In the genomic region with DNA sequence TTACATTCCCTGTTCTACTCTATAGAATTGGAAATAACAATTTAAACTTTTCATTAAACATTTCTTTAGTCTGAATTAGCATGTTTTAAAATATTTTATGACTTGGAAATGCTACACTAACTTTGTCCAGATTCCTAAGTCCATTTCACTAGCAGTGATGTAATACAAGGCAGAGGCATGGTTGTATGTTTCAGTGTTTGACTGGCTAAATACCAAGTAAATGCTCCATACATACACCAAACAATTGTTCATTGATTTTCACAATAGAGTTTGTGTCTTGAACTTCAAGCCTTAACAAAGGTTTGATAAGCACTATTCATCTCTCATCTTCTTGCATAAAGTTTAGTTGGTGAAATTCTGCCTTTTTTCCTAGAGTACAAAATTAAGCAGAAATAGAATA, we compare ENCODE assay signal across 29 cellular contexts. TPM values are rescaled to one million over a fixed set of nuclear protein-coding genes. Genes with fewer than 3 reads are reported as not detected.
DNase-seq lines count a peak whose midpoint lies in the region; ATAC-seq, FAIRE-seq and TF ChIP-seq lines count a peak whose summit lies in the region.
"Had no signal": no experiment of that assay in that cellular context is flagged by ENCODE, and none has a peak within 500 bp of the region (broad histone marks: within the 10 kb centered on the region; RNA-seq: fewer than 3 reads in every experiment).

No MANE protein-coding gene starts in this region.

- H2AK5ac ChIP-seq in IMR-90 (ENCODE audit: low read depth, low read length) = no peak overlapping the region

- H3K4me1 ChIP-seq in A549 = no peaks in the 10 kb centered on the region
- H3K4me1 ChIP-seq in IMR-90 (ENCODE audit: control insufficient read depth, insufficient read depth, low read length) = peaks cover 2% of the 10 kb centered on the region; the same call in 1 of the 2 replicates
- peaks cover 6% of the 10 kb centered on the region for H3K4me1 ChIP-seq in osteoblast (ENCODE audit: insufficient read depth, low read length)
- H3K4me1 ChIP-seq in A673 (ENCODE audit: insufficient read depth, low read length, poor library complexity, severe bottlenecking) = no peaks in the 10 kb centered on the region
- H3K4me1 ChIP-seq: Peyer's patch, uterus had no signal

- no peak overlapping the region for H3K14ac ChIP-seq in IMR-90 (replicated peaks; ENCODE audit: low read depth, low read length)

- peaks cover 0 to 9% of the 10 kb centered on the region in 2 experiments; a peak in 1 of 4 replicates for H3K79me1 ChIP-seq in IMR-90 (ENCODE audit: low read depth in 1 of 2, low read length in 2 of 2)

- no peak overlapping the region for H2BK120ac ChIP-seq in IMR-90 (ENCODE audit: low read depth, low read length)

- H3K4me2 ChIP-seq in A549 (no peak overlapping the region), IMR-90 (ENCODE audit: low read depth, low read length) (peak overlapping the region; percentile 40; the same call in 1 of the 2 replicates), osteoblast (ENCODE audit: insufficient read depth, low read length) (no peak overlapping the region)

- no peak for TF ChIP-seq EP300 in A549 (IDR thresholded peaks at IDR 0.05)

- H3K56ac ChIP-seq in IMR-90 (ENCODE audit: extremely low read depth, insufficient read depth, low read length) = no peak overlapping the region

- intact Hi-C loops in IMR-90 (cut with micrococcal nuclease) = no loop called here
- intact Hi-C loops in A673 (cut with micrococcal nuclease; ENCODE audit: unreplicated experiment) = no loop called here

- no peak overlapping the region for H3K4ac ChIP-seq in IMR-90 (ENCODE audit: low read depth, low read length)

- H2AFZ ChIP-seq in IMR-90 (replicated peaks; ENCODE audit: low read length, poor library complexity) (no peak overlapping the region), osteoblast (ENCODE audit: low read length) (no peak overlapping the region)

- no peak overlapping the region for H3K4me3 ChIP-seq in A549
- no peak overlapping the region for H3K4me3 ChIP-seq in IMR-90 (ENCODE audit: insufficient read depth, low read depth, low read length)
- no peak overlapping the region for H3K4me3 ChIP-seq in fibroblast of villous mesenchyme (ENCODE audit: low read depth, low read length)
- H3K4me3 ChIP-seq in osteoblast (ENCODE audit: insufficient read depth, low read length) = no peak overlapping the region
- H3K4me3 ChIP-seq in A673 (ENCODE audit: low read depth, low read length, poor library complexity, severe bottlenecking) = no peak overlapping the region
- H3K4me3 ChIP-seq: body of pancreas, lung, Peyer's patch, skin epidermis, thoracic aorta, uterus had no signal

- no peak overlapping the region for H4K5ac ChIP-seq in IMR-90 (ENCODE audit: low read depth, low read length)

- POLR2A ChIA-PET in A549 (lab: Yijun Ruan, JAX) = interaction anchor here (2.1 kb wide), 1 partner anchor 35 kb away, joined by 17 read pairs; a partner anchor contains a TSS
- POLR2A ChIA-PET in IMR-90 (lab: Charles Lee; ENCODE audit: unreplicated experiment) = interaction anchor here (1.1 kb wide), 1 partner anchor 35 kb away, joined by 3 read pairs; no protein-coding TSS in a partner anchor
- POLR2A ChIA-PET in A673 (lab: Charles Lee; ENCODE audit: low non-redundant PET) = no interaction called here

- no peak overlapping the region for H2BK15ac ChIP-seq in IMR-90 (ENCODE audit: low read depth, low read length)

- H3K9me1 ChIP-seq in IMR-90 (ENCODE audit: insufficient read depth, low read length) = peaks cover 7% of the 10 kb centered on the region

- ATAC-seq in A549 = no peak
- peak; percentile 61 for ATAC-seq in IMR-90 (ENCODE audit: low read depth)
- no peak for ATAC-seq in HG02884 (IDR thresholded peaks at IDR 0.05; ENCODE audit: unreplicated experiment)
- ATAC-seq: activated CD4-positive, alpha-beta T cell treated with anti-CD3 and anti-CD28 coated beads for 36 hours; activated CD8-positive, alpha-beta T cell treated with anti-CD3 and anti-CD28 coated beads, Interleukin-2, amount 10 ng/mL, durations not matched to agents 7 days and 5 days; activated T-helper 17 cell treated with anti-CD3 and anti-CD28 coated beads, Interleukin-2, amount 50 U/mL, for 72 hours; body of pancreas had no signal

- peak; percentile 18 for FAIRE-seq in A549 (lab: Jason Lieb, UNC)
- FAIRE-seq: H54 had no signal

- BruUV-seq in IMR-90 (replicated peaks; lab: Mats Ljungman, UMichigan) (no TSS peak), A673 (replicated peaks; lab: Mats Ljungman, UMichigan) (no TSS peak)

- no peak overlapping the region for H2AK9ac ChIP-seq in IMR-90 (replicated peaks; ENCODE audit: low read depth, low read length, poor library complexity)

- no peak overlapping the region for H4K91ac ChIP-seq in IMR-90 (ENCODE audit: insufficient read depth, low read depth, low read length)

- no peak for DNase-seq in A549 (ENCODE audit: low read depth in 1 of 2, low spot score in 1 of 2)
- DNase-seq in IMR-90 = peak; percentile 37
- peak; percentile 27 for DNase-seq in fibroblast of villous mesenchyme (ENCODE audit: low read depth)
- peak; percentile 36 for DNase-seq in osteoblast (ENCODE audit: insufficient read length, low spot score, missing footprints)
- DNase-seq in GM13977 (ENCODE audit: low spot score) = no peak
- no peak for DNase-seq in A673 (ENCODE audit: low spot score)
- DNase-seq in RPMI8226 = no peak
- DNase-seq: activated CD4-positive, alpha-beta T cell treated with anti-CD3 and anti-CD28 coated beads for 36 hours; activated CD8-positive, alpha-beta T cell treated with anti-CD3 and anti-CD28 coated beads, Interleukin-2, amount 10 ng/mL, durations not matched to agents 7 days and 5 days; activated naive CD4-positive, alpha-beta T cell treated with anti-CD3 and anti-CD28 coated beads, Interleukin-2, amount 10 ng/mL, durations not matched to agents 7 days and 5 days; body of pancreas; CD8-positive, alpha-beta memory T cell; head of caudate nucleus; Karpas-422; NCI-H1436 treated with DMSO at 0.1 percent for 48 hours; NCI-H2081 treated with DMSO at 0.1 percent for 48 hours; NCI-H774; nephron progenitor cell; Peyer's patch; SIG-M5; stimulated activated naive CD4-positive, alpha-beta T cell treated with Interleukin-2 at 50 U/mL for 16 hours; T-helper 9 cell; uterus had no signal

- no peaks in the 10 kb centered on the region for H3K9me3 ChIP-seq in A549
- H3K9me3 ChIP-seq in IMR-90 (ENCODE audit: control insufficient read depth, insufficient read depth, low read length) = no peaks in the 10 kb centered on the region
- H3K9me3 ChIP-seq in osteoblast (ENCODE audit: low read depth, low read length) = no peaks in the 10 kb centered on the region
- H3K9me3 ChIP-seq in A673 (ENCODE audit: low read depth, low read length, poor library complexity, severe bottlenecking) = no peaks in the 10 kb centered on the region
- H3K9me3 ChIP-seq: body of pancreas, Peyer's patch, thoracic aorta, uterus had no signal

- H3K27ac ChIP-seq in A549 = no peak overlapping the region
- no peak overlapping the region for H3K27ac ChIP-seq in IMR-90 (ENCODE audit: insufficient read depth, low read length)
- H3K27ac ChIP-seq in osteoblast (ENCODE audit: low read depth, low read length) = no peak overlapping the region
- no peak overlapping the region for H3K27ac ChIP-seq in A673 (ENCODE audit: low read depth, low read length, poor library complexity, severe bottlenecking)
- H3K27ac ChIP-seq: Peyer's patch, thoracic aorta, uterus had no signal

- H3K27me3 ChIP-seq in IMR-90 (ENCODE audit: control insufficient read depth, insufficient read depth, low read length) (no peaks in the 10 kb centered on the region), osteoblast (ENCODE audit: insufficient read depth, low read length) (no peaks in the 10 kb centered on the region), A673 (replicated peaks; ENCODE audit: insufficient read depth, low read depth, low read length, poor library complexity) (no peaks in the 10 kb centered on the region)
- H3K27me3 ChIP-seq: body of pancreas, Peyer's patch, uterus had no signal

- TF ChIP-seq RAD21 in A549 (conservative IDR thresholded peaks at IDR 0.05 in 1 of 2, IDR thresholded peaks at IDR 0.05 in 1 of 2) = no peak
- TF ChIP-seq RAD21 in IMR-90 (IDR thresholded peaks at IDR 0.05; ENCODE audit: low read length) = no peak

- H3K23ac ChIP-seq in IMR-90 (ENCODE audit: low read depth, low read length) = no peak overlapping the region

- no peak overlapping the region for H3K18ac ChIP-seq in IMR-90 (ENCODE audit: low read depth, low read length)

- in situ Hi-C loops in IMR-90 (cut with MboI; ENCODE audit: low sequenced_read_pairs) (no loop called here), GM13977 (cut with MboI; ENCODE audit: low pct_unique_long_range_greater_than_20kb, low sequenced_read_pairs, unreplicated experiment) (no loop called here)

- H2BK5ac ChIP-seq in IMR-90 (ENCODE audit: low read depth, low read length, poor library complexity, severe bottlenecking) = no peak overlapping the region

- no peaks in the 10 kb centered on the region for H4K20me1 ChIP-seq in IMR-90 (ENCODE audit: insufficient read depth, low read length)
- no peaks in the 10 kb centered on the region for H4K20me1 ChIP-seq in osteoblast (ENCODE audit: insufficient read depth, low read length)

- no peaks in the 10 kb centered on the region for H3K79me2 ChIP-seq in osteoblast (ENCODE audit: insufficient read depth, low read length)

- dilution Hi-C loops in IMR-90 (cut with HindIII; ENCODE audit: low sequenced_read_pairs, unreplicated experiment) = no loop called here

- H3K9ac ChIP-seq in IMR-90 (ENCODE audit: low read depth, low read length) = no peak overlapping the region

- H3K36me3 ChIP-seq in IMR-90 (ENCODE audit: control insufficient read depth, insufficient read depth, low read length) = no peaks in the 10 kb centered on the region
- H3K36me3 ChIP-seq in osteoblast (ENCODE audit: insufficient read depth, low read length) = no peaks in the 10 kb centered on the region
- no peaks in the 10 kb centered on the region for H3K36me3 ChIP-seq in A673 (ENCODE audit: insufficient read depth, low read length, poor library complexity, severe bottlenecking)
- H3K36me3 ChIP-seq: Peyer's patch, thoracic aorta, uterus had no signal

- H2BK20ac ChIP-seq in IMR-90 (ENCODE audit: low read depth, low read length) = no peak overlapping the region

- no peak overlapping the region for H4K8ac ChIP-seq in IMR-90 (ENCODE audit: low read depth in 2 of 2, low read length in 2 of 2)

- TF ChIP-seq CTCF in A549 (IDR thresholded peaks at IDR 0.05) (no peak), IMR-90 (conservative IDR thresholded peaks at IDR 0.05; ENCODE audit: low read depth, low read length) (no peak), fibroblast of villous mesenchyme (IDR thresholded peaks at IDR 0.05; ENCODE audit: insufficient read depth, low read depth, low read length) (no peak), osteoblast (IDR thresholded peaks at IDR 0.05; ENCODE audit: extremely low read depth, low read depth, low read length) (no peak), GM13977 (IDR thresholded peaks at IDR 0.05; ENCODE audit: extremely low read depth, insufficient read depth, missing control alignments) (no peak), A673 (conservative IDR thresholded peaks at IDR 0.05; ENCODE audit: low read depth, low read length) (no peak)

- CTCF ChIA-PET in A549 (lab: Yijun Ruan, JAX) (no interaction called here), IMR-90 (lab: Yijun Ruan, JAX) (interaction anchor here (0.5 kb wide), 1 partner anchor 309 kb away, joined by 3 read pairs; no protein-coding TSS in a partner anchor), A673 (lab: Charles Lee) (no interaction called here)

- TF ChIP-seq POLR2A in A549 (IDR thresholded peaks at IDR 0.05; ENCODE audit: low read length) (no peak), IMR-90 (IDR thresholded peaks at IDR 0.05; ENCODE audit: low read depth, low read length) (no peak)

RNA-seq across cellular contexts. Expression of a gene that starts 13.5 kb away (rescaled TPM):
- polyA plus RNA-seq in A549 (2011; rRNA removed) (132 and 142 TPM in 2 replicates), A549 (2017; fragmentation: RNase III; extraction: RNeasy Plus Mini Kit Qiagen cat#74134 plus additional on column Dnase treatment) (60.6 to 65.9 TPM (median 61.8 TPM) in 3 replicates), IMR-90 (2012; rRNA removed) (26.1 and 28.2 TPM in 2 replicates)
- 23.1 and 23.9 TPM in 2 replicates for polyA plus RNA-seq in A549 (2012; cell fraction: cytosol; rRNA removed)
- polyA plus RNA-seq in A549 (2012; cell fraction: nucleus; rRNA removed) = 26.1 and 34.9 TPM in 2 replicates
- polyA minus RNA-seq in A549 (2011; rRNA and poly(A)+ RNA removed) = 263 and 357 TPM in 2 replicates
- total RNA-seq in IMR-90 (2012; rRNA removed) (30.8 and 35.6 TPM in 2 replicates), fibroblast of villous mesenchyme (22.5 and 31.1 TPM in 2 replicates), osteoblast (29.7 and 32.7 TPM in 2 replicates), A673 (2021) (40.2 and 43.5 TPM in 2 replicates)
- 2.9 and 6.5 TPM in 2 replicates for polyA plus RNA-seq in IMR-90 (2012; cell fraction: cytosol; rRNA removed)
- polyA plus RNA-seq in IMR-90 (2012; cell fraction: nucleus; rRNA removed; ENCODE audit: low replicate concordance) = 9.6 and 84.5 TPM in 2 replicates

RNA-seq across cellular contexts. Expression of a gene that starts 35.6 kb away (rescaled TPM):
- polyA plus RNA-seq in A549 (2011; rRNA removed) = 1,171 and 1,351 TPM in 2 replicates
- polyA plus RNA-seq in A549 (2012; cell fraction: cytosol; rRNA removed) = 353 and 395 TPM in 2 replicates
- polyA plus RNA-seq in A549 (2012; cell fraction: nucleus; rRNA removed) = 183 and 281 TPM in 2 replicates
- polyA plus RNA-seq in A549 (2017; fragmentation: RNase III; extraction: RNeasy Plus Mini Kit Qiagen cat#74134 plus additional on column Dnase treatment) = 901 to 1,145 TPM (median 938 TPM) in 3 replicates
- polyA minus RNA-seq in A549 (2011; rRNA and poly(A)+ RNA removed) = 722 and 728 TPM in 2 replicates
- total RNA-seq in IMR-90 (2012; rRNA removed) = 1,144 and 1,216 TPM in 2 replicates
- 439 and 492 TPM in 2 replicates for polyA plus RNA-seq in IMR-90 (2012; rRNA removed)
- polyA plus RNA-seq in IMR-90 (2012; cell fraction: cytosol; rRNA removed) = 108 and 148 TPM in 2 replicates
- 62.0 and 539 TPM in 2 replicates for polyA plus RNA-seq in IMR-90 (2012; cell fraction: nucleus; rRNA removed; ENCODE audit: low replicate concordance)
- total RNA-seq in fibroblast of villous mesenchyme = 898 and 1,093 TPM in 2 replicates
- total RNA-seq in osteoblast = 748 and 782 TPM in 2 replicates
- 1,137 and 1,198 TPM in 2 replicates for total RNA-seq in A673 (2021)

Comparison
In these comparisons a context has a peak if more than half of its experiments do, and no peak if none do; other contexts are left out.
1. DNase-seq: peak in IMR-90 (single experiment), fibroblast of villous mesenchyme (single experiment) and osteoblast (single experiment); none in A549 (0 of 2), GM13977 (single experiment), A673 (single experiment) and RPMI8226 (single experiment).